8 cellular contexts compared by ENCODE assay signal in genomic region chr1:26287033-26287711, GRCh38. TPM values are rescaled to one million over a fixed set of nuclear protein-coding genes. Genes with fewer than 3 reads are reported as not detected.
DNase-seq lines count a peak whose midpoint lies in the region; ATAC-seq and TF ChIP-seq lines count a peak whose summit lies in the region.

No MANE protein-coding gene starts in this region.

- peak; percentile 44 for ATAC-seq in GM19395 (IDR thresholded peaks at IDR 0.05; ENCODE audit: unreplicated experiment)

- H3K9me3 ChIP-seq in BLaER1 treated with 17β-estradiol and CSF1 and Interleukin-3, amounts not matched to agents 10 nM and 100 nM (replicated peaks in 1 of 11), result no peaks in the 10 kb centered on the region
- H3K9me3 ChIP-seq in neutrophil (no peaks in the 10 kb centered on the region), BE2C (no peaks in the 10 kb centered on the region)

- peaks cover 0 to 25% (median 12%) of the 10 kb centered on the region in 11 experiments; a peak in 11 of 22 replicates for H4K20me1 ChIP-seq in BLaER1 treated with 17β-estradiol and CSF1 and Interleukin-3, amounts not matched to agents 10 nM and 100 nM

- peaks cover 100% of the 10 kb centered on the region in 10 experiments for H3K4me1 ChIP-seq in BLaER1 treated with 17β-estradiol and CSF1 and Interleukin-3, amounts not matched to agents 10 nM and 100 nM
- H3K4me1 ChIP-seq in neutrophil (ENCODE audit: control insufficient read depth in 1 of 2, insufficient read depth in 1 of 2, low read depth in 1 of 2, low read length in 1 of 2) (peaks cover 79 to 87% of the 10 kb centered on the region in 2 experiments), BE2C (no peaks in the 10 kb centered on the region)

- peak overlapping the region in 7 of 10 experiments; percentile 6 to 50 (median 32); a peak in 11 of 20 replicates for H3K4me3 ChIP-seq in BLaER1 treated with 17β-estradiol and CSF1 and Interleukin-3, amounts not matched to agents 10 nM and 100 nM
- H3K4me3 ChIP-seq in neutrophil (ENCODE audit: low read depth in 1 of 2, low read length in 1 of 2) (no peak overlapping the region), BE2C (ENCODE audit: low read depth, low read length) (no peak overlapping the region)

- peak overlapping the region; percentile 94 to 100 (median 98) for H3K4me2 ChIP-seq in BLaER1 treated with 17β-estradiol and CSF1 and Interleukin-3, amounts not matched to agents 10 nM and 100 nM

- H3K27me3 ChIP-seq in BLaER1 treated with 17β-estradiol and CSF1 and Interleukin-3, amounts not matched to agents 10 nM and 100 nM, result no peaks in the 10 kb centered on the region
- H3K27me3 ChIP-seq in neutrophil (no peaks in the 10 kb centered on the region), BE2C (no peaks in the 10 kb centered on the region)

- peak overlapping the region; percentile 59 to 99 (median 97) for H3K9ac ChIP-seq in BLaER1 treated with 17β-estradiol and CSF1 and Interleukin-3, amounts not matched to agents 10 nM and 100 nM

- peak overlapping the region; percentile 90 to 99 (median 95) for H3K27ac ChIP-seq in BLaER1 treated with 17β-estradiol and CSF1 and Interleukin-3, amounts not matched to agents 10 nM and 100 nM
- H3K27ac ChIP-seq in neutrophil, result peak overlapping the region; percentile 100

- DNase-seq in NOMO-1 treated with DMSO at 0.1 percent for 48 hours (lab: John Stamatoyannopoulos, UW; ENCODE audit: unreplicated experiment) (peak; percentile 8), pons (ENCODE audit: low spot score) (no peak), BE2C (no peak), SK-N-DZ (ENCODE audit: low spot score) (no peak)
- peak; percentile 31 for DNase-seq in activated naive CD4-positive, alpha-beta T cell treated with anti-CD3 and anti-CD28 coated beads, Interleukin-2, amount 50 U/mL, for 16 hours

- H3K36me3 ChIP-seq in BLaER1 treated with 17β-estradiol and CSF1 and Interleukin-3, amounts not matched to agents 10 nM and 100 nM, result peaks cover 7 to 33% (median 22%) of the 10 kb centered on the region in 11 experiments; a peak in 19 of 22 replicates
- H3K36me3 ChIP-seq in neutrophil (peaks cover 25% of the 10 kb centered on the region), BE2C (no peaks in the 10 kb centered on the region)

- no peak for TF ChIP-seq CTCF in neutrophil (IDR thresholded peaks at IDR 0.05)
- no peak for TF ChIP-seq CTCF in BE2C (IDR thresholded peaks at IDR 0.05; ENCODE audit: low read depth, low read length)

RNA-seq across cellular contexts. Expression of gene SH3BGRL3, which starts 7.3 kb away (rescaled TPM):
- 170 TPM for polyA plus RNA-seq in BE2C (2012; ENCODE audit: insufficient read depth, insufficient read length, low read depth)
- 9.1 and 15.6 TPM in 2 replicates for polyA plus RNA-seq in SK-N-DZ (2014; cell fraction: cytosol; rRNA removed)
- 4.0 and 8.9 TPM in 2 replicates for polyA plus RNA-seq in SK-N-DZ (2014; cell fraction: nucleus; rRNA removed)

RNA-seq across cellular contexts. Expression of gene UBXN11, which starts 19.3 kb away (rescaled TPM):
- 8.4 TPM for polyA plus RNA-seq in BE2C (2012; ENCODE audit: insufficient read depth, insufficient read length, low read depth)
- polyA plus RNA-seq in SK-N-DZ (2014; cell fraction: cytosol; rRNA removed), result 4.8 and 5.1 TPM in 2 replicates
- polyA plus RNA-seq in SK-N-DZ (2014; cell fraction: nucleus; rRNA removed), result 52.0 and 62.5 TPM in 2 replicates

RNA-seq across cellular contexts. Expression of gene CD52, which starts 30.6 kb away (rescaled TPM):
- polyA plus RNA-seq in BE2C (2012; ENCODE audit: insufficient read depth, insufficient read length, low read depth), result not detected
- not detected in 2 replicates for polyA plus RNA-seq in SK-N-DZ (2014; cell fraction: cytosol; rRNA removed)
- not detected in 2 replicates for polyA plus RNA-seq in SK-N-DZ (2014; cell fraction: nucleus; rRNA removed)

RNA-seq across cellular contexts. Expression of gene CEP85, which starts 53.2 kb away (rescaled TPM):
- polyA plus RNA-seq in BE2C (2012; ENCODE audit: insufficient read depth, insufficient read length, low read depth), result 9.7 TPM
- polyA plus RNA-seq in SK-N-DZ (2014; cell fraction: cytosol; rRNA removed), result 34.0 and 39.5 TPM in 2 replicates
- polyA plus RNA-seq in SK-N-DZ (2014; cell fraction: nucleus; rRNA removed), result 75.2 and 82.4 TPM in 2 replicates

Comparison
In these comparisons a context has a peak if more than half of its experiments do, and no peak if none do; other contexts are left out.
1. H3K4me3 ChIP-seq: peak in BLaER1 treated with 17β-estradiol and CSF1 and Interleukin-3, amounts not matched to agents 10 nM and 100 nM (7 of 10); none in neutrophil (0 of 2) and BE2C (single experiment).
2. DNase-seq: peak in NOMO-1 treated with DMSO at 0.1 percent for 48 hours (single experiment) and activated naive CD4-positive, alpha-beta T cell treated with anti-CD3 and anti-CD28 coated beads, Interleukin-2, amount 50 U/mL, for 16 hours (single experiment); none in pons (single experiment), BE2C (single experiment) and SK-N-DZ (single experiment).